1 cellular context compared by ENCODE assay signal in the genomic region with DNA sequence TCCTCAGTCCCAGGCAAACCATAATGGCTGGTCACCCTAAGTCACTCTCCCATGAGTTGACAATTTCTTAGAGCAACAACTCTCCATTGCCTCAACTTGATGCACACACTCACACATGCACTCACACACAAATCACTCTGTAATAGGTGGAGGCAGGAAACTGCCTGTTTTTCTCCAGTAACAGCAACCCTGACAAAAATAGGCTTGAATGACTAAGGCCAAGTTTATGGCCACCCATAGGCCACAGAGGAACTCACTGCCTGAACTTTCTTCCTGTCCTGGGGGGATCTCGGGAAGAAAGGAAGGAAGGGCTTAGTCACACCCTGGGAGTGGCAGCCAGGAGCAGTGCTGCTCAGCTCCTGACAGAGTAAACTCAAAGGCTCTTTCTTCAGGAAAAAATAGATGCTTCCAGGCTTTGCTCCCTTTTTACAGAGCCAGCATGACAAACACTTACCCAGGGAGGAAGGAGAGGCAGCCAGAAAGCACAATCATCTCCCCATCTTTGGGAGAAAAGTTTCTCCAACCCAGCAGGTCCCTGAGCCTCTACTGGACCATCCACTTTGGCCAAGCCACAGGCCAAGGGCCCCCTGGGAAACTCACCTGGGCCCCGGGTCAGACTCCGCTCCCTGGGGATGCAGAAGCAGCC.
TF ChIP-seq lines count a peak whose summit lies in the region.

No MANE protein-coding gene starts in this region.

TF ChIP-seq in IMR-90, 13 proteins besides CTCF, POLR2A, EP300 and RAD21 (continued from another document):
- TF ChIP-seq, protein P1, sequence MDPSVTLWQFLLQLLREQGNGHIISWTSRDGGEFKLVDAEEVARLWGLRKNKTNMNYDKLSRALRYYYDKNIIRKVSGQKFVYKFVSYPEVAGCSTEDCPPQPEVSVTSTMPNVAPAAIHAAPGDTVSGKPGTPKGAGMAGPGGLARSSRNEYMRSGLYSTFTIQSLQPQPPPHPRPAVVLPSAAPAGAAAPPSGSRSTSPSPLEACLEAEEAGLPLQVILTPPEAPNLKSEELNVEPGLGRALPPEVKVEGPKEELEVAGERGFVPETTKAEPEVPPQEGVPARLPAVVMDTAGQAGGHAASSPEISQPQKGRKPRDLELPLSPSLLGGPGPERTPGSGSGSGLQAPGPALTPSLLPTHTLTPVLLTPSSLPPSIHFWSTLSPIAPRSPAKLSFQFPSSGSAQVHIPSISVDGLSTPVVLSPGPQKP (IDR thresholded peaks at IDR 0.05; ENCODE audit: borderline replicate concordance, low read depth, low read length), result no peak
